Comparison of ENCODE assay signal across 8 cellular contexts in genomic region chr14:98923596-98923995, GRCh38.
"Had no signal": no experiment of that assay in that cellular context is flagged by ENCODE, and none has a peak within 500 bp of the region (broad histone marks: within the 10 kb centered on the region; RNA-seq: fewer than 3 reads in every experiment).

No MANE protein-coding gene starts in this region.

- H3K9me3 Mint-ChIP-seq: GM23338 had no signal

- H3K4me3 Mint-ChIP-seq: GM23338, HFFc6, IgD-negative memory B cell had no signal

- DNase-seq: H7, HFFc6 had no signal

- H3K27ac Mint-ChIP-seq: GM23338, HFFc6 had no signal

- H3K4me3 ChIP-seq: GM23338, HAP-1 had no signal

- ATAC-seq: GM23338, HCT116, HepG2 had no signal

- H3K27me3 Mint-ChIP-seq: IgD-negative memory B cell had no signal

- H3K36me3 ChIP-seq: HAP-1 had no signal

- FAIRE-seq: H1, HepG2 had no signal
